In genomic region chr9:21996438-21996837, GRCh38 we compare ENCODE assay signal across 9 cellular contexts. TPM values are rescaled to one million over a fixed set of nuclear protein-coding genes. Genes with fewer than 3 reads are reported as not detected.
A peak's percentile ranks its signal among the peaks of the same experiment; 100 is the strongest.
DNase-seq lines count a peak whose midpoint lies in the region; ATAC-seq, FAIRE-seq and TF ChIP-seq lines count a peak whose summit lies in the region.
"Had no signal": no experiment of that assay in that cellular context is flagged by ENCODE, and none has a peak within 500 bp of the region (broad histone marks: within the 10 kb centered on the region; RNA-seq: fewer than 3 reads in every experiment).

No MANE protein-coding gene starts in this region.

- peak overlapping the region; percentile 59 for H3K4me3 ChIP-seq in HEK293 (ENCODE audit: low read depth, low read length)
- peak overlapping the region; percentile 98 for H3K4me3 ChIP-seq in PC-9
- H3K4me3 ChIP-seq in fibroblast of pulmonary artery (replicated peaks; ENCODE audit: low read depth, low read length) = peak overlapping the region; percentile 96
- no peak overlapping the region for H3K4me3 ChIP-seq in tibial artery

- peak overlapping the region; percentile 83 for H2AFZ ChIP-seq in PC-9

- POLR2A ChIA-PET in HEK293 (lab: Yijun Ruan, JAX) = interaction anchor here (0.8 to 7.6 kb wide), 9 partner anchors 9 to 248 kb away, joined by 3 to 156 read pairs (median 6); partner anchors contain the start of gene CDKN2B
- POLR2A ChIA-PET in PC-9 (lab: Charles Lee; ENCODE audit: unreplicated experiment) = interaction anchor here (0.6 kb wide), 1 partner anchor 54 kb away, joined by 4 read pairs; no protein-coding TSS in a partner anchor

- H3K27me3 Mint-ChIP-seq in CD14-positive monocyte (ENCODE audit: low read depth in 3 of 3) = peaks cover 47 to 63% (median 54%) of the 10 kb centered on the region in 3 donors

- H4K20me1 ChIP-seq in PC-9 (ENCODE audit: insufficient read depth) = no peaks in the 10 kb centered on the region

- no peak for ATAC-seq in HG02763 (IDR thresholded peaks at IDR 0.05; ENCODE audit: unreplicated experiment)

- CTCF ChIA-PET in HEK293 (lab: Yijun Ruan, JAX) (interaction anchor here (0.5 to 5.9 kb wide), 7 partner anchors 11 to 309 kb away, joined by 3 to 30 read pairs (median 4); partner anchors contain the start of gene CDKN2B), PC-9 (lab: Charles Lee) (interaction anchor here (0.6 to 0.7 kb wide), 2 partner anchors 12 to 307 kb away, joined by 3 read pairs; no protein-coding TSS in a partner anchor)

- H3K4me1 Mint-ChIP-seq in CD14-positive monocyte = peaks cover 21% of the 10 kb centered on the region

- H3K9me2 ChIP-seq in PC-9 (ENCODE audit: insufficient read depth) = no peaks in the 10 kb centered on the region

- peak overlapping the region; percentile 95 to 98 for H3K4me3 Mint-ChIP-seq in CD14-positive monocyte

- no peak for DNase-seq in CD14-positive monocyte (ENCODE audit: low spot score)
- no peak for DNase-seq in PC-9
- DNase-seq in fibroblast of pulmonary artery (ENCODE audit: low read depth) = no peak
- no peak for DNase-seq in GM19239 (ENCODE audit: insufficient read length, low spot score)
- no peak for DNase-seq in tibial artery
- no peak for DNase-seq in nucleus accumbens (lab: John Stamatoyannopoulos, UW)
- DNase-seq: HCEC 1CT had no signal

- H3K27me3 ChIP-seq in PC-9 (ENCODE audit: insufficient read depth, low read depth) = no peaks in the 10 kb centered on the region
- peaks cover 0 to 9% of the 10 kb centered on the region in 2 donors for H3K27me3 ChIP-seq in tibial artery

- intact Hi-C loops in CD14-positive monocyte (cut with micrococcal nuclease) (no loop called here), PC-9 (cut with micrococcal nuclease; ENCODE audit: unreplicated experiment) (loop anchor here (5.0 kb wide), 1 partner anchor 41 kb away; no protein-coding TSS in a partner anchor), tibial artery (cut with DNase I; ENCODE audit: low total_unique reads) (no loop called here)

- TF ChIP-seq CTCF in CD14-positive monocyte (IDR thresholded peaks at IDR 0.05) = no peak
- no peak for TF ChIP-seq CTCF in HEK293 (tag by site-specific recombination; IDR thresholded peaks at IDR 0.05)
- TF ChIP-seq CTCF in PC-9 (conservative IDR thresholded peaks at IDR 0.05) = no peak
- no peak for TF ChIP-seq CTCF in fibroblast of pulmonary artery (IDR thresholded peaks at IDR 0.05; ENCODE audit: low read length, missing control alignments)
- TF ChIP-seq CTCF in tibial artery (IDR thresholded peaks at IDR 0.05) = no peak

- no TSS peak for BruUV-seq in PC-9 (replicated peaks; lab: Mats Ljungman, UMichigan)

- H3K9me3 Mint-ChIP-seq in CD14-positive monocyte = peaks cover 0 to 10% (median 0%) of the 10 kb centered on the region in 7 donors

- H3K4me1 ChIP-seq in HEK293 (ENCODE audit: control insufficient read depth, insufficient read depth, low read length) (peaks cover 8% of the 10 kb centered on the region; the same call in 1 of the 2 replicates), PC-9 (replicated peaks; ENCODE audit: insufficient read depth) (peaks cover 18% of the 10 kb centered on the region; the same call in 1 of the 2 replicates), tibial artery (peaks cover 0 to 14% (median 8%) of the 10 kb centered on the region in 4 donors)

- H3K9me3 ChIP-seq in HEK293 (ENCODE audit: control insufficient read depth, insufficient read depth, low read depth, low read length) (no peaks in the 10 kb centered on the region), PC-9 (ENCODE audit: insufficient read depth, low read depth) (no peaks in the 10 kb centered on the region), tibial artery (no peaks in the 10 kb centered on the region)

- peaks cover 14 to 19% of the 10 kb centered on the region in 2 donors for H3K36me3 Mint-ChIP-seq in CD14-positive monocyte

- peak overlapping the region in 2 of 7 donors; percentile 91 to 96 for H3K27ac Mint-ChIP-seq in CD14-positive monocyte

- no peak for FAIRE-seq in GM19239 (lab: Jason Lieb, UNC)

- H3K79me2 ChIP-seq in PC-9 (ENCODE audit: low read depth) = peaks cover 83% of the 10 kb centered on the region

- H3F3A ChIP-seq in PC-9 (ENCODE audit: insufficient read depth, low read depth) = peaks cover 18% of the 10 kb centered on the region

- H3K4me2 ChIP-seq in PC-9 = peak overlapping the region; percentile 87

- H3K36me3 ChIP-seq in HEK293 (ENCODE audit: control insufficient read depth in 2 of 2, insufficient read depth in 1 of 2, low read length in 2 of 2) (no peaks in the 10 kb centered on the region), PC-9 (ENCODE audit: low read depth) (peaks cover 7% of the 10 kb centered on the region; the same call in 1 of the 2 replicates), tibial artery (no peaks in the 10 kb centered on the region)

- H3K27ac ChIP-seq in HEK293 (ENCODE audit: extremely low read depth, low read depth, low read length) (peak overlapping the region; percentile 99), PC-9 (peak overlapping the region; percentile 69), tibial artery (no peak overlapping the region)

TF ChIP-seq in HEK293, 187 proteins besides CTCF, POLR2A, EP300 and RAD21 (continues in another document):
- TF ChIP-seq ZBTB8A (tag by site-specific recombination; IDR thresholded peaks at IDR 0.05) (no peak), ZNF449 (tag by site-specific recombination; IDR thresholded peaks at IDR 0.05) (no peak), EGR2 (tag by site-specific recombination; IDR thresholded peaks at IDR 0.05; ENCODE audit: low read depth) (peak; percentile 87), PRDM10 (tag by site-specific recombination; IDR thresholded peaks at IDR 0.05) (0 out of 2 replicates have a peak, but pooled peaks have one; percentile 52), ZFHX2 (tag by site-specific recombination; conservative IDR thresholded peaks at IDR 0.05) (peak; percentile 88), BCL11B (tag by site-specific recombination; IDR thresholded peaks at IDR 0.05; ENCODE audit: low read depth) (no peak), ZNF654 (tag by site-specific recombination; IDR thresholded peaks at IDR 0.05; ENCODE audit: low read depth) (no peak), GLIS1 (tag by site-specific recombination; IDR thresholded peaks at IDR 0.05) (peak; percentile 87), PATZ1 (tag by site-specific recombination; IDR thresholded peaks at IDR 0.05) (peak; percentile 33), ZNF335 (tag by site-specific recombination; conservative IDR thresholded peaks at IDR 0.05) (0 out of 2 replicates have a peak, but pooled peaks have one; percentile 37)

RNA-seq across cellular contexts. Expression of gene CDKN2B-AS1, which starts 1.8 kb away (rescaled TPM):
- under 1 TPM; 0.35 to 0.50 TPM for polyA plus RNA-seq in CD14-positive monocyte
- 11.6 and 12.5 TPM in 2 replicates for total RNA-seq in PC-9 (2021)

RNA-seq across cellular contexts. Expression of gene CDKN2A, which starts 2.2 kb away (rescaled TPM):
- polyA plus RNA-seq in CD14-positive monocyte = 1 to 10 TPM in 1 of 2 donors, under 1 TPM in 1; 0.86 to 1.1 TPM
- 282 and 404 TPM in 2 replicates for total RNA-seq in PC-9 (2021)

RNA-seq across cellular contexts. Expression of gene CDKN2B, which starts 12.7 kb away (rescaled TPM):
- polyA plus RNA-seq in CD14-positive monocyte = 1 to 10 TPM; 1.2 to 2.7 TPM
- total RNA-seq in PC-9 (2021) = 33.8 and 40.2 TPM in 2 replicates

Comparison
In these comparisons a context has a peak if more than half of its experiments do, and no peak if none do; other contexts are left out.
1. H3K27ac ChIP-seq: peak in HEK293 (single experiment) and PC-9 (single experiment); none in tibial artery (0 of 2).
2. H3K4me3 ChIP-seq: peak in HEK293 (single experiment), PC-9 (single experiment) and fibroblast of pulmonary artery (single experiment); none in tibial artery (0 of 2).